8 cellular contexts compared by ENCODE assay signal in the genomic region with DNA sequence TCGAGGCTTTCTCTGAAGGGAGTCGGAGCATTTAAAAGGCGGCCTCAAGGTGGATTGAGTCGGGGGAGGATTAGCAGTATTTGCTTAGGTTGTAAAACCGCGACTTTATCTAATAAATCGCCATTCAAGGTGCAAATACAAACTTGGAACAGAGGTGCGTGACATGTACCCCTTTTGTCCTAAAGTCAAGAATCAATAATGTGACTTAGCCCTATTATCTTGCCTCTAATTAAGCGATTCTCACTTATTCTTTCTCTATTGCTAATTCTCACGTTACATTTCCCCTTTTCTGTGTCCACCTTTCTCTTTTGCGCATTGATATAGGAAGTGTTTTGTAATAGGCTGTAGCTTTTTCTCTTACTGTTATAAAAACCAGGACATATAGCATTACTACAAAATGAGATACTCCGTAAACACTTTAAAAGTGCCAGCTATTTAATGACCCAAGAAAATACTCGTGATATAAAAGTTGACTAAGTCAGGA.
DNase-seq lines count a peak whose midpoint lies in the region; ATAC-seq, FAIRE-seq and TF ChIP-seq lines count a peak whose summit lies in the region.

No MANE protein-coding gene starts in this region.

- FAIRE-seq in RCC 7860 (lab: Jason Lieb, UNC): no peak

- TF ChIP-seq CTCF in GM12865 (IDR thresholded peaks at IDR 0.05; ENCODE audit: insufficient read depth, low read depth, low read length, missing control alignments): no peak

- ATAC-seq in HG02798 (IDR thresholded peaks at IDR 0.05; ENCODE audit: poor library complexity, unreplicated experiment): peak; percentile 1

- DNase-seq in GM12865 (ENCODE audit: low read depth) (peak; percentile 40), SW480 (ENCODE audit: low spot score) (peak; percentile 13), kidney tubule cell (ENCODE audit: low spot score) (peak; percentile 45), EL (no peak), RCC 7860 (ENCODE audit: low spot score) (no peak), NCI-H187 treated with DMSO at 0.1 percent for 48 hours (lab: John Stamatoyannopoulos, UW) (no peak)
- DNase-seq in stimulated activated CD4-positive, alpha-beta T cell treated with anti-CD3 and anti-CD28 coated beads, Interleukin-15, amount 100 ng/mL, for 24 hours: no peak

- peak overlapping the region; percentile 92 for H3K4me3 ChIP-seq in GM12865 (ENCODE audit: low read depth, low read length)

Comparison
In these comparisons a context has a peak if more than half of its experiments do, and no peak if none do; other contexts are left out.
1. DNase-seq: peak in GM12865 (single experiment), SW480 (single experiment) and kidney tubule cell (single experiment); none in EL (single experiment), RCC 7860 (single experiment), stimulated activated CD4-positive, alpha-beta T cell treated with anti-CD3 and anti-CD28 coated beads, Interleukin-15, amount 100 ng/mL, for 24 hours (single experiment) and NCI-H187 treated with DMSO at 0.1 percent for 48 hours (single experiment).